Comparison of ENCODE assay signal across 14 cellular contexts in genomic region chr1:50684185-50684584, GRCh38.
DNase-seq lines count a peak whose midpoint lies in the region; ATAC-seq and TF ChIP-seq lines count a peak whose summit lies in the region.
"Had no signal": no experiment of that assay in that cellular context is flagged by ENCODE, and none has a peak within 500 bp of the region (broad histone marks: within the 10 kb centered on the region; RNA-seq: fewer than 3 reads in every experiment).

No MANE protein-coding gene starts in this region.

- DNase-seq in choroid plexus epithelial cell (ENCODE audit: low read depth), result no peak
- DNase-seq in foreskin melanocyte, result peak; percentile 45
- no peak for DNase-seq in omental fat pad (ENCODE audit: low spot score)
- no peak for DNase-seq in activated CD4-positive, alpha-beta T cell treated with anti-CD3 and anti-CD28 coated beads for 48 hours
- DNase-seq in breast epithelium (ENCODE audit: low spot score in 2 of 2), result no peak
- DNase-seq: COR-L47, NCI-H1417, NCI-H1930, NCI-H2171, NCI-H82, SHP77 had no signal

- H4K20me1 ChIP-seq in Loucy (ENCODE audit: insufficient read depth, low read length, poor library complexity, severe bottlenecking), result no peaks in the 10 kb centered on the region

- H3K4me2 ChIP-seq in Loucy (ENCODE audit: low read depth, low read length, poor library complexity, severe bottlenecking), result no peak overlapping the region

- no peaks in the 10 kb centered on the region for H3K79me2 ChIP-seq in Loucy (ENCODE audit: insufficient read depth, low read length)

- ATAC-seq in omental fat pad (ENCODE audit: low FRiP score) (no peak), HG03460 (IDR thresholded peaks at IDR 0.05; ENCODE audit: unreplicated experiment) (no peak)

- H3K9me2 ChIP-seq in Loucy (replicated peaks; ENCODE audit: low read depth, low read length), result no peaks in the 10 kb centered on the region

- TF ChIP-seq CTCF in 22Rv1 (IDR thresholded peaks at IDR 0.05) (peak; percentile 13; the same call in 1 of the 2 replicates), Loucy (conservative IDR thresholded peaks at IDR 0.05; ENCODE audit: low read length) (peak; percentile 27; the same call in 1 of the 2 replicates), choroid plexus epithelial cell (conservative IDR thresholded peaks at IDR 0.05; ENCODE audit: low read depth, low read length) (peak; percentile 33), omental fat pad (IDR thresholded peaks at IDR 0.05) (no peak), breast epithelium (IDR thresholded peaks at IDR 0.05) (no peak)

- intact Hi-C loops in breast epithelium (cut with DNase I; ENCODE audit: low total_unique reads), result no loop called here

- H3K27me3 ChIP-seq in Loucy (ENCODE audit: insufficient read depth, low read length, poor library complexity, severe bottlenecking) (no peaks in the 10 kb centered on the region), breast epithelium (no peaks in the 10 kb centered on the region)

- no peak for TF ChIP-seq POLR2A in breast epithelium (IDR thresholded peaks at IDR 0.05)

- no peak overlapping the region for H3K27ac ChIP-seq in 22Rv1
- no peak overlapping the region for H3K27ac ChIP-seq in breast epithelium

- H3K36me3 ChIP-seq in Loucy (ENCODE audit: insufficient read depth, low read length), result peaks cover 10% of the 10 kb centered on the region; the same call in 1 of the 2 replicates
- H3K36me3 ChIP-seq in breast epithelium, result no peaks in the 10 kb centered on the region

- H3F3A ChIP-seq in Loucy (ENCODE audit: low read depth), result no peaks in the 10 kb centered on the region

- no peak overlapping the region for H3K9ac ChIP-seq in Loucy (ENCODE audit: low read depth, low read length, poor library complexity, severe bottlenecking)

- no peak overlapping the region for H2AFZ ChIP-seq in Loucy (ENCODE audit: low read length)

- H3K4me1 ChIP-seq in Loucy (ENCODE audit: insufficient read depth, low read length, poor library complexity, severe bottlenecking) (no peaks in the 10 kb centered on the region), breast epithelium (no peaks in the 10 kb centered on the region)

- H3K9me3 ChIP-seq in Loucy (ENCODE audit: insufficient read depth, low read depth, low read length), result no peaks in the 10 kb centered on the region
- no peaks in the 10 kb centered on the region for H3K9me3 ChIP-seq in breast epithelium

- H3K4me3 ChIP-seq in Loucy (ENCODE audit: low read length, poor library complexity, severe bottlenecking) (no peak overlapping the region), choroid plexus epithelial cell (ENCODE audit: low read depth, low read length) (no peak overlapping the region), breast epithelium (no peak overlapping the region)

Comparison
In these comparisons a context has a peak if more than half of its experiments do, and no peak if none do; other contexts are left out.
1. CTCF ChIP-seq: peak in 22Rv1 (single experiment), Loucy (single experiment) and choroid plexus epithelial cell (single experiment); none in omental fat pad (0 of 3) and breast epithelium (0 of 3).